Comparison of ENCODE assay signal across 1 cellular context in the genomic region with DNA sequence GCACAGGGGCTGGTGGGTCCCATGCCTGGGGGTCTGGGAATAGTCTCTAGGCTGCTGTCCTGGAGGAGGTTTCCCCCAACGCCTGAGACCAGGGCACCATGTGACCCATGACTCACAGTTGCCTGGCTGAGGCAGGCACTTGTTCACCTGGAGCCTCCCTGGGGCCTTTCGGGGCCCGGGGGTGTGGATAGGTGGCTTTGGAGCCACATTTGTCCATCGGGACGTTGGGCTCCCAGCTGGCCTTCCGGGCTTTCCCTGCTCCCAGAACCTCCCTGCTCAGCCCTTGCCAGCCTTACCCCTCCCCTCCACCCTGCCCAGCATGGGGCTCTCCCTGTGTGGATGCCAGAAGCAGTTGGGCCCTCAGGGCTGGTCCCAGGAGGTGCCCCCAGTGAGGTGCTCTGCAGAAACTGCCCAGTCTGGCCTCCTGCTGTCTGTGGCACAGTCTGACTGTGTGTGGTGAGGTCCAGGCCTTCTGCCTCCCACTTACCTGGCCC.
TF ChIP-seq lines count a peak whose summit lies in the region.

No MANE protein-coding gene starts in this region.

TF ChIP-seq in IMR-90, 13 proteins besides CTCF, POLR2A, EP300 and RAD21 (continued from another document):
- TF ChIP-seq, protein P1, sequence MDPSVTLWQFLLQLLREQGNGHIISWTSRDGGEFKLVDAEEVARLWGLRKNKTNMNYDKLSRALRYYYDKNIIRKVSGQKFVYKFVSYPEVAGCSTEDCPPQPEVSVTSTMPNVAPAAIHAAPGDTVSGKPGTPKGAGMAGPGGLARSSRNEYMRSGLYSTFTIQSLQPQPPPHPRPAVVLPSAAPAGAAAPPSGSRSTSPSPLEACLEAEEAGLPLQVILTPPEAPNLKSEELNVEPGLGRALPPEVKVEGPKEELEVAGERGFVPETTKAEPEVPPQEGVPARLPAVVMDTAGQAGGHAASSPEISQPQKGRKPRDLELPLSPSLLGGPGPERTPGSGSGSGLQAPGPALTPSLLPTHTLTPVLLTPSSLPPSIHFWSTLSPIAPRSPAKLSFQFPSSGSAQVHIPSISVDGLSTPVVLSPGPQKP (IDR thresholded peaks at IDR 0.05; ENCODE audit: borderline replicate concordance, low read depth, low read length): no peak
